In the genomic region with DNA sequence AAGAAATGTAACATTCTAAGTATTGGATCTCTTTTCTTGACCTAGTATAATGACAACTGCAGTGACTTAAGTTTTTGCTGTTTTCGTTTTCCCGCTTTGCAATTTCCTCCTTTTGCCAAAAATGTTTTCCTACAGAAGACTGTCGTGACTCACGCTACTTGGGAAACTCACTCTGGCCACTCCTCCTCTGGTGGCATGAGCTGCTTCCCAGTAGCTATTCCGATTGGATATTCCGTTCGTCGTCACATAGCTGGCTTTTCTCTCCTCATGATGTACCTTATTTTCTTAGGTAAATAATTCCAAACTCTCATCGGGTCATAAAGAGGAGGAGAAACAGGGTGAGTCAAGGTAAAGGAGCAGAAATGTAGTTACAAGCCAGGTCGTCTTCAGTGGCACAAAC, we compare ENCODE assay signal across 22 cellular contexts.
DNase-seq lines count a peak whose midpoint lies in the region; ATAC-seq, FAIRE-seq and TF ChIP-seq lines count a peak whose summit lies in the region.
"Had no signal": no experiment of that assay in that cellular context is flagged by ENCODE, and none has a peak within 500 bp of the region (broad histone marks: within the 10 kb centered on the region; RNA-seq: fewer than 3 reads in every experiment).

No MANE protein-coding gene starts in this region.

- no peaks in the 10 kb centered on the region for H4K20me1 ChIP-seq in endothelial cell of umbilical vein (replicated peaks; ENCODE audit: control insufficient read depth, extremely low read depth, insufficient read depth, low read length)

- H3K27ac ChIP-seq in endothelial cell of umbilical vein (ENCODE audit: insufficient read depth, low read depth, low read length) = peak overlapping the region; percentile 33
- H3K27ac ChIP-seq in gastroesophageal sphincter = no peak overlapping the region
- H3K27ac ChIP-seq: body of pancreas, neural progenitor cell, SJCRH30 had no signal

- dilution Hi-C loops in endothelial cell of umbilical vein (cut with MboI; ENCODE audit: extremely low pct_ligation_motif_present, low sequenced_read_pairs) = no loop called here

- H3K27me3 ChIP-seq in endothelial cell of umbilical vein (ENCODE audit: control insufficient read depth in 2 of 2, insufficient read depth in 2 of 2, low read length in 2 of 2) = no peaks in the 10 kb centered on the region
- H3K27me3 ChIP-seq in gastroesophageal sphincter = no peaks in the 10 kb centered on the region
- H3K27me3 ChIP-seq: body of pancreas, neural progenitor cell, SJCRH30 had no signal

- H3K36me3 ChIP-seq in endothelial cell of umbilical vein (ENCODE audit: control insufficient read depth in 2 of 2, extremely low read depth in 1 of 2, insufficient read depth in 2 of 2, low read length in 2 of 2) (peaks cover 12 to 21% of the 10 kb centered on the region in 2 experiments), mucosa of descending colon (ENCODE audit: low read depth) (no peaks in the 10 kb centered on the region), gastroesophageal sphincter (peaks cover 3 to 88% of the 10 kb centered on the region in 2 donors)

- no TSS peak for BruUV-seq in endothelial cell of umbilical vein (replicated peaks; lab: Mats Ljungman, UMichigan)

- H3K9me1 ChIP-seq in endothelial cell of umbilical vein (replicated peaks; ENCODE audit: control insufficient read depth, extremely low read depth, insufficient read depth, low read length) = no peaks in the 10 kb centered on the region

- no peaks in the 10 kb centered on the region for H3K27me3 Mint-ChIP-seq in activated CD8-positive, alpha-beta T cell treated with anti-CD3 and anti-CD28 coated beads for 36 hours
- H3K27me3 Mint-ChIP-seq: activated naive CD8-positive, alpha-beta T cell treated with anti-CD3 and anti-CD28 coated beads, Interleukin-2, amount 10 ng/mL, durations not matched to agents 7 days and 5 days had no signal

- no peak overlapping the region for H3K4me3 Mint-ChIP-seq in activated CD8-positive, alpha-beta T cell treated with anti-CD3 and anti-CD28 coated beads for 36 hours
- H3K4me3 Mint-ChIP-seq: activated naive CD8-positive, alpha-beta T cell treated with anti-CD3 and anti-CD28 coated beads, Interleukin-2, amount 10 ng/mL, durations not matched to agents 7 days and 5 days; activated T-helper 1 cell treated with anti-CD3 and anti-CD28 coated beads, Interleukin-12 subunit alpha, Interleukin-12 subunit beta, Interleukin-2, Interleukin-4 antibody, amounts not matched to agents 30 ng/mL and 10 ng/mL and 1 ng/mL, durations not matched to agents 14 hours and 24 hours and 36 hours; neural progenitor cell had no signal

- no peaks in the 10 kb centered on the region for H3K9me3 Mint-ChIP-seq in activated CD8-positive, alpha-beta T cell treated with anti-CD3 and anti-CD28 coated beads for 36 hours
- H3K9me3 Mint-ChIP-seq: activated naive CD8-positive, alpha-beta T cell treated with anti-CD3 and anti-CD28 coated beads, Interleukin-2, amount 10 ng/mL, durations not matched to agents 7 days and 5 days; activated T-helper 1 cell treated with anti-CD3 and anti-CD28 coated beads, Interleukin-12 subunit alpha, Interleukin-12 subunit beta, Interleukin-2, Interleukin-4 antibody, amounts not matched to agents 30 ng/mL and 10 ng/mL and 1 ng/mL, durations not matched to agents 14 hours and 24 hours and 36 hours; neural progenitor cell had no signal

- intact Hi-C loops in endothelial cell of umbilical vein (cut with micrococcal nuclease) = no loop called here
- intact Hi-C loops in mucosa of descending colon (cut with DNase I, micrococcal nuclease) = no loop called here
- intact Hi-C loops in activated CD8-positive, alpha-beta T cell treated with anti-CD3 and anti-CD28 coated beads for 36 hours (cut with micrococcal nuclease) = no loop called here

- H3K4me3 ChIP-seq in AG09309 (ENCODE audit: control insufficient read depth, low read depth, low read length) (no peak overlapping the region), endothelial cell of umbilical vein (replicated peaks in 1 of 3; ENCODE audit: insufficient read depth in 1 of 3, low read depth in 1 of 3, low read length in 3 of 3) (no peak overlapping the region), mucosa of descending colon (no peak overlapping the region), gastroesophageal sphincter (no peak overlapping the region)
- H3K4me3 ChIP-seq: body of pancreas, neural progenitor cell, prostate gland, SJCRH30 had no signal

- peak; percentile 89 for FAIRE-seq in endothelial cell of umbilical vein (lab: Jason Lieb, UNC)
- FAIRE-seq: endometrium, H1 had no signal

- TF ChIP-seq CTCF in AG09309 (IDR thresholded peaks at IDR 0.05; ENCODE audit: control insufficient read depth, insufficient read depth, low read depth, low read length, missing control alignments) (no peak), endothelial cell of umbilical vein (IDR thresholded peaks at IDR 0.05; ENCODE audit: extremely low read depth in 1 of 2, insufficient read depth in 1 of 2, low read depth in 1 of 2, low read length in 2 of 2) (no peak), mucosa of descending colon (IDR thresholded peaks at IDR 0.05) (no peak), gastroesophageal sphincter (IDR thresholded peaks at IDR 0.05) (no peak)
- no peak for TF ChIP-seq CTCF in activated CD8-positive, alpha-beta T cell treated with anti-CD3 and anti-CD28 coated beads for 36 hours (IDR thresholded peaks at IDR 0.05)

- peaks cover 13% of the 10 kb centered on the region for H3K4me1 ChIP-seq in endothelial cell of umbilical vein (ENCODE audit: control insufficient read depth, extremely low read depth, insufficient read depth, low read length)
- H3K4me1 ChIP-seq in mucosa of descending colon (ENCODE audit: low read depth) = no peaks in the 10 kb centered on the region
- H3K4me1 ChIP-seq in gastroesophageal sphincter = peaks cover 0 to 4% (median 0%) of the 10 kb centered on the region in 3 donors
- H3K4me1 ChIP-seq: body of pancreas, neural progenitor cell, prostate gland, SJCRH30 had no signal

- H3K27ac Mint-ChIP-seq in activated CD8-positive, alpha-beta T cell treated with anti-CD3 and anti-CD28 coated beads for 36 hours = no peak overlapping the region
- H3K27ac Mint-ChIP-seq: activated naive CD8-positive, alpha-beta T cell treated with anti-CD3 and anti-CD28 coated beads, Interleukin-2, amount 10 ng/mL, durations not matched to agents 7 days and 5 days; activated T-helper 1 cell treated with anti-CD3 and anti-CD28 coated beads, Interleukin-12 subunit alpha, Interleukin-12 subunit beta, Interleukin-2, Interleukin-4 antibody, amounts not matched to agents 30 ng/mL and 10 ng/mL and 1 ng/mL, durations not matched to agents 14 hours and 24 hours and 36 hours; neural progenitor cell had no signal

- CTCF ChIA-PET in endothelial cell of umbilical vein (lab: Charles Lee) = interaction anchor here (0.9 to 2.6 kb wide), 4 partner anchors 10 to 221 kb away, joined by 4 to 9 read pairs (median 6); no protein-coding TSS in a partner anchor
- CTCF ChIA-PET in activated CD8-positive, alpha-beta T cell treated with anti-CD3 and anti-CD28 coated beads for 36 hours (lab: Charles Lee) = interaction anchor here (0.6 to 2.5 kb wide), 3 partner anchors 11 to 27 kb away, joined by 3 to 14 read pairs (median 3); no protein-coding TSS in a partner anchor

- peaks cover 35% of the 10 kb centered on the region for H3K36me3 Mint-ChIP-seq in activated CD8-positive, alpha-beta T cell treated with anti-CD3 and anti-CD28 coated beads for 36 hours (ENCODE audit: low read depth)

- no peak overlapping the region for H3K9ac ChIP-seq in endothelial cell of umbilical vein (replicated peaks; ENCODE audit: extremely low read depth, insufficient read depth, low read length)
- H3K9ac ChIP-seq: neural progenitor cell had no signal

- TF ChIP-seq POLR2A in endothelial cell of umbilical vein (IDR thresholded peaks at IDR 0.05; ENCODE audit: low read depth, low read length) (peak; percentile 11), gastroesophageal sphincter (IDR thresholded peaks at IDR 0.05) (no peak)

- POLR2A ChIA-PET in endothelial cell of umbilical vein (lab: Charles Lee) = interaction anchor here (0.9 kb wide), 2 partner anchors 10 to 57 kb away, joined by 3 read pairs; no protein-coding TSS in a partner anchor
- POLR2A ChIA-PET in activated CD8-positive, alpha-beta T cell treated with anti-CD3 and anti-CD28 coated beads for 36 hours (lab: Charles Lee) = no interaction called here

- in situ Hi-C loops in ACHN (cut with HindIII; ENCODE audit: low pct_ligation_motif_present, low pct_unique_long_range_greater_than_20kb, low sequenced_read_pairs) = no loop called here

- ATAC-seq in mucosa of descending colon (peak; percentile 25), gastroesophageal sphincter (no peak)
- no peak for ATAC-seq in activated CD8-positive, alpha-beta T cell treated with anti-CD3 and anti-CD28 coated beads for 36 hours
- ATAC-seq: body of pancreas, Panc1 had no signal

- TF ChIP-seq EP300 in gastroesophageal sphincter (IDR thresholded peaks at IDR 0.05) = no peak

- WGBS in gastroesophageal sphincter (ENCODE audit: low coverage in 1 of 2), 2 donors = 84 to 91% methylated on average over 10 of the region's 10 CpGs

- peak overlapping the region; percentile 37 for H3K4me2 ChIP-seq in endothelial cell of umbilical vein (ENCODE audit: insufficient read depth, low read length)
- H3K4me2 ChIP-seq: neural progenitor cell had no signal

- no peaks in the 10 kb centered on the region for H3K9me3 ChIP-seq in endothelial cell of umbilical vein (replicated peaks; ENCODE audit: control insufficient read depth, insufficient read depth, low read length)
- H3K9me3 ChIP-seq in mucosa of descending colon = no peaks in the 10 kb centered on the region
- H3K9me3 ChIP-seq in gastroesophageal sphincter = no peaks in the 10 kb centered on the region
- H3K9me3 ChIP-seq: body of pancreas, prostate gland, SJCRH30 had no signal

- H2AFZ ChIP-seq in endothelial cell of umbilical vein (ENCODE audit: low read depth, low read length) = no peak overlapping the region
- H2AFZ ChIP-seq: neural progenitor cell had no signal

- H3K79me2 ChIP-seq in endothelial cell of umbilical vein (ENCODE audit: control insufficient read depth, insufficient read depth, low read length) = peaks cover 4% of the 10 kb centered on the region

- DNase-seq in AG09309 (ENCODE audit: low read depth) = peak; percentile 31
- DNase-seq in GM04503 (ENCODE audit: low read depth) = peak; percentile 59
- peak; percentile 61 for DNase-seq in endothelial cell of umbilical vein (ENCODE audit: low read depth, low spot score)
- DNase-seq in mucosa of descending colon = no peak
- DNase-seq in activated CD8-positive, alpha-beta T cell treated with anti-CD3 and anti-CD28 coated beads for 36 hours = no peak
- no peak for DNase-seq in DMS53 (lab: John Stamatoyannopoulos, UW)
- DNase-seq in ACHN = no peak
- DNase-seq: activated naive CD8-positive, alpha-beta T cell treated with anti-CD3 and anti-CD28 coated beads, Interleukin-2, amount 10 ng/mL, durations not matched to agents 7 days and 5 days; body of pancreas; COR-L47; islet precursor cell; NCI-H1436; NCI-H2107; SJCRH30; substantia nigra had no signal

- peaks cover 2% of the 10 kb centered on the region for H3K4me1 Mint-ChIP-seq in activated CD8-positive, alpha-beta T cell treated with anti-CD3 and anti-CD28 coated beads for 36 hours (ENCODE audit: low read depth)
- H3K4me1 Mint-ChIP-seq: neural progenitor cell had no signal

TF ChIP-seq in endothelial cell of umbilical vein, 7 proteins besides CTCF, POLR2A, EP300 and RAD21 (continues in another document):
- TF ChIP-seq FOS (IDR thresholded peaks at IDR 0.05; ENCODE audit: borderline replicate concordance, insufficient read depth, low read length) = peak; percentile 42

Comparison
In these comparisons a context has a peak if more than half of its experiments do, and no peak if none do; other contexts are left out.
1. DNase-seq: peak in AG09309 (single experiment), GM04503 (single experiment) and endothelial cell of umbilical vein (single experiment); none in mucosa of descending colon (0 of 3), activated CD8-positive, alpha-beta T cell treated with anti-CD3 and anti-CD28 coated beads for 36 hours (single experiment), DMS53 (single experiment) and ACHN (single experiment).